32 cellular contexts compared by ENCODE assay signal in genomic region chr16:29779474-29779873, GRCh38. TPM values are rescaled to one million over a fixed set of nuclear protein-coding genes. Genes with fewer than 3 reads are reported as not detected.
A peak's percentile ranks its signal among the peaks of the same experiment; 100 is the strongest.
DNase-seq lines count a peak whose midpoint lies in the region; ATAC-seq, FAIRE-seq and TF ChIP-seq lines count a peak whose summit lies in the region.
"Had no signal": no experiment of that assay in that cellular context is flagged by ENCODE, and none has a peak within 500 bp of the region (broad histone marks: within the 10 kb centered on the region; RNA-seq: fewer than 3 reads in every experiment).

No MANE protein-coding gene starts in this region.

- in situ Hi-C loops in T47D (cut with HindIII; ENCODE audit: low pct_unique_long_range_greater_than_20kb, low sequenced_read_pairs): no loop called here
- in situ Hi-C loops in G401 (cut with HindIII; ENCODE audit: low sequenced_read_pairs): no loop called here

- no peaks in the 10 kb centered on the region for H3K9me3 ChIP-seq in HCT116 (ENCODE audit: control insufficient read depth in 1 of 2, insufficient read depth in 1 of 2, low read depth in 1 of 2, low read length in 2 of 2)
- no peaks in the 10 kb centered on the region for H3K9me3 ChIP-seq in keratinocyte (ENCODE audit: control insufficient read depth, low read depth, low read length)
- no peaks in the 10 kb centered on the region for H3K9me3 ChIP-seq in psoas muscle
- H3K9me3 ChIP-seq: BE2C, uterus had no signal

- H3K9ac ChIP-seq in HCT116 (ENCODE audit: low read length) (no peak overlapping the region), keratinocyte (ENCODE audit: control insufficient read depth, extremely low read depth, insufficient read depth, low read length) (no peak overlapping the region)

- WGBS in psoas muscle, 3 donors: 30 to 48% (median 31%) methylated on average over 10 of the region's 10 CpGs

- dilution Hi-C loops in keratinocyte (cut with MboI; ENCODE audit: extremely low pct_ligation_motif_present, low sequenced_read_pairs): no loop called here

- TF ChIP-seq POLR2A in HCT116 (IDR thresholded peaks at IDR 0.05; ENCODE audit: borderline replicate concordance, extremely low read depth, insufficient read depth, insufficient read length): no peak

- no peak for TF ChIP-seq RAD21 in HCT116 (IDR thresholded peaks at IDR 0.05; ENCODE audit: low read depth)

- RAD21 ChIA-PET in HCT116 (lab: Charles Lee; ENCODE audit: low non-redundant PET in 1 of 2, low total read pairs in 2 of 2, uncharacterized antibody in 2 of 2, unreplicated experiment in 2 of 2): no interaction called here

- BruUV-seq in HCT116 (replicated peaks; lab: Mats Ljungman, UMichigan): no TSS peak

- H3K4me3 ChIP-seq in HCT116 (replicated peaks in 1 of 2; ENCODE audit: low read depth in 1 of 2, low read length in 2 of 2) (no peak overlapping the region), keratinocyte (ENCODE audit: control insufficient read depth in 2 of 3, extremely low read depth in 1 of 3, insufficient read depth in 2 of 3, low read depth in 1 of 3, low read length in 3 of 3) (no peak overlapping the region), psoas muscle (no peak overlapping the region)
- H3K4me3 ChIP-seq: smooth muscle cell, uterus had no signal

- ATAC-seq in HCT116 (peak; percentile 69), psoas muscle (no peak)
- ATAC-seq: activated CD8-positive, alpha-beta memory T cell treated with anti-CD3 and anti-CD28 coated beads, Interleukin-2, amount 10 ng/mL, durations not matched to agents 7 days and 5 days; activated T-cell treated with anti-CD3 and anti-CD28 coated beads, Interleukin-2, amount 50 U/mL, for 72 hours; left cardiac atrium; naive thymus-derived CD4-positive, alpha-beta T cell had no signal

- CTCF ChIA-PET in HCT116 (lab: Charles Lee): no interaction called here

- H3K27ac ChIP-seq in HCT116 (ENCODE audit: low read depth, low read length) (no peak overlapping the region), keratinocyte (ENCODE audit: control insufficient read depth, insufficient read depth, low read length) (peak overlapping the region; percentile 4), psoas muscle (no peak overlapping the region)
- H3K27ac ChIP-seq: uterus, WERI-Rb-1 had no signal

- H3K36me3 ChIP-seq in HCT116 (ENCODE audit: control insufficient read depth in 1 of 2, insufficient read depth in 2 of 2, low read length in 2 of 2): no peaks in the 10 kb centered on the region
- H3K36me3 ChIP-seq in keratinocyte (ENCODE audit: control insufficient read depth in 2 of 2, extremely low read depth in 1 of 2, insufficient read depth in 2 of 2, low read length in 2 of 2): no peaks in the 10 kb centered on the region
- H3K36me3 ChIP-seq in psoas muscle (ENCODE audit: insufficient read depth in 1 of 2, low read depth in 1 of 2): no peaks in the 10 kb centered on the region
- H3K36me3 ChIP-seq: BE2C, uterus, WERI-Rb-1 had no signal

- peak; percentile 90 for FAIRE-seq in keratinocyte (lab: Jason Lieb, UNC)
- FAIRE-seq: endometrium, GM12892 had no signal

- no peaks in the 10 kb centered on the region for H3K27me3 ChIP-seq in HCT116 (ENCODE audit: insufficient read depth, low read length)
- H3K27me3 ChIP-seq in keratinocyte (ENCODE audit: control insufficient read depth, extremely low read depth, insufficient read depth, low read length): no peaks in the 10 kb centered on the region
- no peaks in the 10 kb centered on the region for H3K27me3 ChIP-seq in psoas muscle (ENCODE audit: insufficient read depth in 3 of 3, low read length in 2 of 3)
- H3K27me3 ChIP-seq: BE2C, uterus had no signal

- TF ChIP-seq CTCF in HCT116 (IDR thresholded peaks at IDR 0.05 in 2 of 3, conservative IDR thresholded peaks at IDR 0.05 in 1 of 3; ENCODE audit: borderline replicate concordance in 1 of 3, insufficient read depth in 1 of 3, low read depth in 2 of 3, low read length in 2 of 3): no peak
- TF ChIP-seq CTCF in keratinocyte (optimal IDR thresholded peaks at IDR 0.05 in 1 of 3, IDR thresholded peaks at IDR 0.05 in 1 of 3, conservative IDR thresholded peaks at IDR 0.05 in 1 of 3; ENCODE audit: extremely low read depth in 1 of 3, insufficient read depth in 2 of 3, low read length in 3 of 3): no peak
- TF ChIP-seq CTCF in psoas muscle (IDR thresholded peaks at IDR 0.05): no peak

- peaks cover 2 to 28% of the 10 kb centered on the region in 2 experiments; a peak in 2 of 4 replicates for H3K4me1 ChIP-seq in HCT116 (ENCODE audit: control insufficient read depth in 1 of 2, insufficient read depth in 2 of 2, low read length in 2 of 2)
- H3K4me1 ChIP-seq in keratinocyte (ENCODE audit: control insufficient read depth, extremely low read depth, insufficient read depth, low read length): peaks cover 42% of the 10 kb centered on the region
- no peaks in the 10 kb centered on the region for H3K4me1 ChIP-seq in psoas muscle
- H3K4me1 ChIP-seq: BE2C, uterus had no signal

- H3K9me2 ChIP-seq in HCT116 (ENCODE audit: insufficient read depth): no peaks in the 10 kb centered on the region; the same call in 1 of the 2 replicates

- H2AFZ ChIP-seq in HCT116 (ENCODE audit: low read depth, low read length, poor library complexity, severe bottlenecking) (no peak overlapping the region), keratinocyte (ENCODE audit: control insufficient read depth, low read length) (no peak overlapping the region)

- peak overlapping the region; percentile 43 for H3K4me2 ChIP-seq in HCT116 (ENCODE audit: low read length)
- peak overlapping the region; percentile 29 for H3K4me2 ChIP-seq in keratinocyte (ENCODE audit: control insufficient read depth, extremely low read depth, insufficient read depth, low read depth, low read length)
- H3K4me2 ChIP-seq: smooth muscle cell had no signal

- H4K20me1 ChIP-seq in HCT116 (ENCODE audit: insufficient read depth): no peaks in the 10 kb centered on the region
- no peaks in the 10 kb centered on the region for H4K20me1 ChIP-seq in keratinocyte (ENCODE audit: control insufficient read depth, extremely low read depth, insufficient read depth, low read length)

- H3K9me1 ChIP-seq in keratinocyte (ENCODE audit: control insufficient read depth, extremely low read depth, insufficient read depth, low read length): no peaks in the 10 kb centered on the region

- no peaks in the 10 kb centered on the region for H3K79me2 ChIP-seq in HCT116 (ENCODE audit: insufficient read depth, low read length)
- H3K79me2 ChIP-seq in keratinocyte (ENCODE audit: control insufficient read depth, insufficient read depth, low read length): no peaks in the 10 kb centered on the region

- POLR2A ChIA-PET in HCT116 (lab: Charles Lee): no interaction called here

- DNase-seq in A172 (ENCODE audit: low spot score) (peak; percentile 54), HCT116 (ENCODE audit: low read depth, low spot score) (no peak), T47D (ENCODE audit: low read depth in 1 of 2, low spot score in 1 of 2) (peak; percentile 21 to 85), keratinocyte (ENCODE audit: low read depth, low spot score) (peak; percentile 65), AG08396 (ENCODE audit: low spot score) (no peak), psoas muscle (no peak), G401 (ENCODE audit: low spot score) (no peak), HuH-7.5 (ENCODE audit: low spot score) (no peak)
- DNase-seq: activated CD4-positive, alpha-beta T cell treated with anti-CD3 and anti-CD28 coated beads, Interleukin-2, amount 10 ng/mL, durations not matched to agents 7 days and 5 days; activated CD8-positive, alpha-beta memory T cell treated with anti-CD3 and anti-CD28 coated beads, Interleukin-2, amount 10 ng/mL, durations not matched to agents 7 days and 5 days; activated naive CD4-positive, alpha-beta T cell treated with anti-CD3 and anti-CD28 coated beads, Interleukin-2, amount 10 ng/mL, durations not matched to agents 7 days and 5 days; activated T-cell treated with anti-CD3 and anti-CD28 coated beads, Interleukin-2, amount 50 U/mL, for 72 hours; amniotic stem cell; BE2C; cortex of kidney; DMS79; HCEC 1CT; left cardiac atrium; naive thymus-derived CD4-positive, alpha-beta T cell; NCI-H1694; occipital lobe; stimulated activated CD4-positive, alpha-beta T cell treated with anti-CD3 and anti-CD28 coated beads, Interleukin-2, amount 100 ng/mL, for 24 hours; uterus; WERI-Rb-1 had no signal

- intact Hi-C loops in HCT116 (cut with micrococcal nuclease): no loop called here
- intact Hi-C loops in psoas muscle (cut with DNase I): no loop called here

RNA-seq across cellular contexts. Expression of gene ZG16, which starts 1.4 kb away (rescaled TPM):
- total RNA-seq in A172 (2014; rRNA removed; shearing (Covaris generic)): not detected in 2 replicates
- total RNA-seq in HCT116 (2021; ENCODE audit: unreplicated experiment): 0.07 TPM
- polyA plus RNA-seq in HCT116 (2012): not detected in 2 replicates
- 0.01 TPM in 1 of 3 replicates, not detected in the others for polyA plus RNA-seq in keratinocyte
- not detected for polyA plus RNA-seq in keratinocyte (2011; ENCODE audit: low read depth)
- polyA plus RNA-seq in keratinocyte (2011; cell fraction: cytosol; rRNA removed): not detected in 2 replicates
- not detected in 2 replicates for polyA plus RNA-seq in keratinocyte (2011; cell fraction: nucleus; rRNA removed)
- not detected in 2 replicates for polyA plus RNA-seq in keratinocyte (2012; ENCODE audit: low replicate concordance)
- polyA minus RNA-seq in keratinocyte: not detected in 3 replicates
- not detected for polyA minus RNA-seq in keratinocyte (2011; cell fraction: cytosol; rRNA and poly(A)+ RNA removed)
- not detected in 2 replicates for polyA minus RNA-seq in keratinocyte (2011; cell fraction: nucleus; rRNA and poly(A)+ RNA removed)
- not detected for total RNA-seq in psoas muscle
- polyA plus RNA-seq in psoas muscle: under 1 TPM; 0.01 to 0.03 (median 0.01) TPM
- total RNA-seq in G401 (2014; rRNA removed; shearing (Covaris generic)): not detected in 2 replicates
- total RNA-seq: A673; activated CD4-positive, alpha-beta T cell treated with anti-CD3 and anti-CD28 coated beads, Interleukin-2, amount 10 ng/mL, durations not matched to agents 7 days and 5 days; activated CD8-positive, alpha-beta memory T cell treated with anti-CD3 and anti-CD28 coated beads, Interleukin-2, amount 10 ng/mL, durations not matched to agents 7 days and 5 days; activated T-cell treated with anti-CD3 and anti-CD28 coated beads, Interleukin-2, amount 50 U/mL, for 72 hours; fibroblast of lung; glomerular endothelial cell; left cardiac atrium; naive thymus-derived CD4-positive, alpha-beta T cell; occipital lobe; renal cortical epithelial cell; smooth muscle cell had no signal
- polyA plus RNA-seq: fibroblast of lung; IgD-negative memory B cell; naive thymus-derived CD4-positive, alpha-beta T cell; smooth muscle cell had no signal

RNA-seq across cellular contexts. Expression of gene KIF22, which starts 11.1 kb away (rescaled TPM):
- 118 and 129 TPM in 2 replicates for total RNA-seq in A172 (2014; rRNA removed; shearing (Covaris generic))
- 155 TPM for total RNA-seq in HCT116 (2021; ENCODE audit: unreplicated experiment)
- polyA plus RNA-seq in HCT116 (2012): 141 and 166 TPM in 2 replicates
- polyA plus RNA-seq in keratinocyte: 36.3 to 48.3 TPM (median 43.7 TPM) in 3 replicates
- 14.3 TPM for polyA plus RNA-seq in keratinocyte (2011; ENCODE audit: low read depth)
- 17.2 and 23.7 TPM in 2 replicates for polyA plus RNA-seq in keratinocyte (2011; cell fraction: cytosol; rRNA removed)
- 72.3 and 83.5 TPM in 2 replicates for polyA plus RNA-seq in keratinocyte (2011; cell fraction: nucleus; rRNA removed)
- 15.4 and 26.9 TPM in 2 replicates for polyA plus RNA-seq in keratinocyte (2012; ENCODE audit: low replicate concordance)
- polyA minus RNA-seq in keratinocyte: 46.4 to 57.5 TPM (median 48.8 TPM) in 3 replicates
- 41.4 TPM for polyA minus RNA-seq in keratinocyte (2011; cell fraction: cytosol; rRNA and poly(A)+ RNA removed)
- polyA minus RNA-seq in keratinocyte (2011; cell fraction: nucleus; rRNA and poly(A)+ RNA removed): 39.9 and 56.2 TPM in 2 replicates
- 10 to 100 TPM; 12.6 to 23.8 (median 14.3) TPM for total RNA-seq in psoas muscle
- 10 to 100 TPM; 13.4 to 15.5 (median 15.5) TPM for polyA plus RNA-seq in psoas muscle
- total RNA-seq in G401 (2014; rRNA removed; shearing (Covaris generic)): 169 and 171 TPM in 2 replicates

RNA-seq across cellular contexts. Expression of gene MAZ, which starts 26.9 kb away (rescaled TPM):
- 205 and 254 TPM in 2 replicates for total RNA-seq in A172 (2014; rRNA removed; shearing (Covaris generic))
- total RNA-seq in HCT116 (2021; ENCODE audit: unreplicated experiment): 256 TPM
- polyA plus RNA-seq in HCT116 (2012): 305 and 354 TPM in 2 replicates
- polyA plus RNA-seq in keratinocyte: 48.5 to 82.3 TPM (median 59.0 TPM) in 3 replicates
- polyA plus RNA-seq in keratinocyte (2011; ENCODE audit: low read depth): 43.0 TPM
- polyA plus RNA-seq in keratinocyte (2011; cell fraction: cytosol; rRNA removed): 56.3 and 78.7 TPM in 2 replicates
- polyA plus RNA-seq in keratinocyte (2011; cell fraction: nucleus; rRNA removed): 42.7 and 43.6 TPM in 2 replicates
- polyA plus RNA-seq in keratinocyte (2012; ENCODE audit: low replicate concordance): 63.9 and 156 TPM in 2 replicates
- polyA minus RNA-seq in keratinocyte: 139 to 296 TPM (median 165 TPM) in 3 replicates
- polyA minus RNA-seq in keratinocyte (2011; cell fraction: cytosol; rRNA and poly(A)+ RNA removed): 198 TPM
- 32.3 and 42.1 TPM in 2 replicates for polyA minus RNA-seq in keratinocyte (2011; cell fraction: nucleus; rRNA and poly(A)+ RNA removed)
- 100 to 1,000 TPM; 112 to 161 (median 125) TPM for total RNA-seq in psoas muscle
- polyA plus RNA-seq in psoas muscle: 100 to 1,000 TPM in 2 of 3 donors, 10 to 100 TPM in 1; 94.9 to 193 (median 131) TPM
- total RNA-seq in G401 (2014; rRNA removed; shearing (Covaris generic)): 469 and 478 TPM in 2 replicates

RNA-seq across cellular contexts. Expression of gene PRRT2, which starts 32.5 kb away (rescaled TPM):
- total RNA-seq in A172 (2014; rRNA removed; shearing (Covaris generic)): 3.3 and 7.4 TPM in 2 replicates
- 4.0 TPM for total RNA-seq in HCT116 (2021; ENCODE audit: unreplicated experiment)
- polyA plus RNA-seq in HCT116 (2012): 2.5 and 2.6 TPM in 2 replicates
- polyA plus RNA-seq in keratinocyte: not detected in 3 replicates
- polyA plus RNA-seq in keratinocyte (2011; ENCODE audit: low read depth): not detected
- not detected in 2 replicates for polyA plus RNA-seq in keratinocyte (2011; cell fraction: cytosol; rRNA removed)
- polyA plus RNA-seq in keratinocyte (2011; cell fraction: nucleus; rRNA removed): 0.04 and 0.14 TPM in 2 replicates
- 0.10 and 0.38 TPM in 2 replicates for polyA plus RNA-seq in keratinocyte (2012; ENCODE audit: low replicate concordance)
- not detected in 3 replicates for polyA minus RNA-seq in keratinocyte
- not detected for polyA minus RNA-seq in keratinocyte (2011; cell fraction: cytosol; rRNA and poly(A)+ RNA removed)
- polyA minus RNA-seq in keratinocyte (2011; cell fraction: nucleus; rRNA and poly(A)+ RNA removed): not detected in 2 replicates
- 1 to 10 TPM in 1 of 4 donors, under 1 TPM in 3; 0.22 to 1.8 (median 0.75) TPM for total RNA-seq in psoas muscle
- under 1 TPM; 0.17 to 0.44 (median 0.18) TPM for polyA plus RNA-seq in psoas muscle
- 4.7 and 6.2 TPM in 2 replicates for total RNA-seq in G401 (2014; rRNA removed; shearing (Covaris generic))
- polyA plus RNA-seq: IgD-negative memory B cell had no signal

RNA-seq across cellular contexts. Expression of gene C16orf54, which starts 33.7 kb away (rescaled TPM):
- 0.09 TPM in 1 of 2 replicates, not detected in the other for total RNA-seq in A172 (2014; rRNA removed; shearing (Covaris generic))
- total RNA-seq in HCT116 (2021; ENCODE audit: unreplicated experiment) (0.15 TPM), psoas muscle (under 1 TPM; 0.24 to 0.57 (median 0.46) TPM)
- polyA plus RNA-seq in HCT116 (2012): not detected in 2 replicates
- polyA plus RNA-seq in keratinocyte (not detected in 3 replicates), psoas muscle (under 1 TPM; 0.03 to 0.04 (median 0.03) TPM)
- polyA plus RNA-seq in keratinocyte (2011; ENCODE audit: low read depth): not detected
- polyA plus RNA-seq in keratinocyte (2011; cell fraction: cytosol; rRNA removed): not detected in 2 replicates
- not detected in 2 replicates for polyA plus RNA-seq in keratinocyte (2011; cell fraction: nucleus; rRNA removed)
- polyA plus RNA-seq in keratinocyte (2012; ENCODE audit: low replicate concordance): not detected in 2 replicates
- polyA minus RNA-seq in keratinocyte: not detected in 3 replicates
- not detected for polyA minus RNA-seq in keratinocyte (2011; cell fraction: cytosol; rRNA and poly(A)+ RNA removed)
- not detected in 2 replicates for polyA minus RNA-seq in keratinocyte (2011; cell fraction: nucleus; rRNA and poly(A)+ RNA removed)
- not detected in 2 replicates for total RNA-seq in G401 (2014; rRNA removed; shearing (Covaris generic))
- total RNA-seq: A673, fibroblast of lung, glomerular endothelial cell, renal cortical epithelial cell, smooth muscle cell had no signal
- polyA plus RNA-seq: fibroblast of lung, smooth muscle cell had no signal

Comparison
In these comparisons a context has a peak if more than half of its experiments do, and no peak if none do; other contexts are left out.
1. DNase-seq: peak in A172 (single experiment), T47D (2 of 2) and keratinocyte (single experiment); none in HCT116 (single experiment), AG08396 (single experiment), psoas muscle (0 of 2), G401 (single experiment) and HuH-7.5 (single experiment).